Comparison of ENCODE assay signal across 1 cellular context in genomic region chr20:10857362-10858070, GRCh38.
TF ChIP-seq lines count a peak whose summit lies in the region.

No MANE protein-coding gene starts in this region.

TF ChIP-seq in A549, 52 proteins besides CTCF, POLR2A, EP300 and RAD21 (continued from another document):
- TF ChIP-seq MYC (IDR thresholded peaks at IDR 0.05; ENCODE audit: borderline replicate concordance, low read length), result no peak
